ENCODE assay signal across 17 cellular contexts in the genomic region with DNA sequence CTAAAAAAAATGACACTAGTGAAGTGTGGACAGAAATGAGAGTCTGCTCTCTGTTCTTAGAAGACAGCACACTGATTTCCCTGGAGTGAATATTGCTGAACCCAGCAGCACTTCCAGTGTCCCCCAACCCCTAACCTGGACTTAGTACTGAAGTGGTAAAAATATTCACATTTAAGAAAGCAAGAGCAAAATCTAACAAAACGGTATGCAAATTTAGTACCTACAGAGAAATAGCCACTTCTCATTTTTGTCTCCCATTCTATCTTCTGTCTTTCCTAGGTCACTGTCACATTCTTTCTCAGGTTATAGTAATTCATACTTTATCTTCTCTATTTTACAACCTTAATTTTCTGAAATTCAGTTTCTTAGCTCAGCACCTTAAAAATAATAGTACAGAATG.
"Had no signal": no experiment of that assay in that cellular context is flagged by ENCODE, and none has a peak within 500 bp of the region (broad histone marks: within the 10 kb centered on the region; RNA-seq: fewer than 3 reads in every experiment).

No MANE protein-coding gene starts in this region.

- H3K4me1 Mint-ChIP-seq: immature natural killer cell had no signal

- H3K36me3 ChIP-seq: lower lobe of right lung, right lobe of liver had no signal

- ATAC-seq: activated CD8-positive, alpha-beta T cell treated with anti-CD3 and anti-CD28 coated beads for 36 hours; esophagus mucosa; lower lobe of right lung; natural killer cell treated with Interleukin-12 subunit alpha and Interleukin-12 subunit beta and Interleukin-15 and Interleukin-18, amount 100 ng/mL, for 72 hours; psoas muscle; right lobe of liver had no signal

- H3K4me3 ChIP-seq: lower lobe of right lung, psoas muscle, right lobe of liver had no signal

- DNase-seq: activated CD4-positive, alpha-beta T cell treated with anti-CD3 and anti-CD28 coated beads for 4 hours; activated CD8-positive, alpha-beta memory T cell treated with anti-CD3 and anti-CD28 coated beads, Interleukin-2, amount 50 U/mL, for 48 hours; activated CD8-positive, alpha-beta T cell treated with anti-CD3 and anti-CD28 coated beads for 36 hours; activated naive CD4-positive, alpha-beta T cell treated with Interleukin-2 at 50 U/mL for 16 hours; glutamatergic neuron; immature natural killer cell; lower lobe of right lung; occipital lobe; psoas muscle; right lobe of liver; stimulated activated naive CD4-positive, alpha-beta T cell; substantia nigra; trophoblast cell had no signal

- H3K4me3 Mint-ChIP-seq: activated CD8-positive, alpha-beta T cell treated with anti-CD3 and anti-CD28 coated beads for 36 hours; activated T-helper 1 cell treated with anti-CD3 and anti-CD28 coated beads, Interleukin-12 subunit alpha, Interleukin-12 subunit beta, Interleukin-2, Interleukin-4 antibody, amounts not matched to agents 30 ng/mL and 10 ng/mL and 1 ng/mL, durations not matched to agents 14 hours and 24 hours and 36 hours; immature natural killer cell; natural killer cell treated with Interleukin-12 subunit alpha and Interleukin-12 subunit beta and Interleukin-15 and Interleukin-18, amount 100 ng/mL, for 72 hours had no signal

- H3K9me3 ChIP-seq: lower lobe of right lung, psoas muscle, right lobe of liver had no signal

- H3K4me1 ChIP-seq: lower lobe of right lung, psoas muscle had no signal

- H3K9me3 Mint-ChIP-seq: activated T-helper 1 cell treated with anti-CD3 and anti-CD28 coated beads, Interleukin-12 subunit alpha, Interleukin-12 subunit beta, Interleukin-2, Interleukin-4 antibody, amounts not matched to agents 30 ng/mL and 10 ng/mL and 1 ng/mL, durations not matched to agents 14 hours and 24 hours and 36 hours; natural killer cell treated with Interleukin-12 subunit alpha and Interleukin-12 subunit beta and Interleukin-15 and Interleukin-18, amount 100 ng/mL, for 72 hours had no signal

- H3K27ac Mint-ChIP-seq: activated CD8-positive, alpha-beta T cell treated with anti-CD3 and anti-CD28 coated beads for 36 hours; activated T-helper 1 cell treated with anti-CD3 and anti-CD28 coated beads, Interleukin-12 subunit alpha, Interleukin-12 subunit beta, Interleukin-2, Interleukin-4 antibody, amounts not matched to agents 30 ng/mL and 10 ng/mL and 1 ng/mL, durations not matched to agents 14 hours and 24 hours and 36 hours; immature natural killer cell; natural killer cell treated with Interleukin-12 subunit alpha and Interleukin-12 subunit beta and Interleukin-15 and Interleukin-18, amount 100 ng/mL, for 72 hours had no signal

- H3K27ac ChIP-seq: lower lobe of right lung, psoas muscle, right lobe of liver, VCaP had no signal

- H3K27me3 Mint-ChIP-seq: activated CD8-positive, alpha-beta T cell treated with anti-CD3 and anti-CD28 coated beads for 36 hours had no signal
